In the genomic region with DNA sequence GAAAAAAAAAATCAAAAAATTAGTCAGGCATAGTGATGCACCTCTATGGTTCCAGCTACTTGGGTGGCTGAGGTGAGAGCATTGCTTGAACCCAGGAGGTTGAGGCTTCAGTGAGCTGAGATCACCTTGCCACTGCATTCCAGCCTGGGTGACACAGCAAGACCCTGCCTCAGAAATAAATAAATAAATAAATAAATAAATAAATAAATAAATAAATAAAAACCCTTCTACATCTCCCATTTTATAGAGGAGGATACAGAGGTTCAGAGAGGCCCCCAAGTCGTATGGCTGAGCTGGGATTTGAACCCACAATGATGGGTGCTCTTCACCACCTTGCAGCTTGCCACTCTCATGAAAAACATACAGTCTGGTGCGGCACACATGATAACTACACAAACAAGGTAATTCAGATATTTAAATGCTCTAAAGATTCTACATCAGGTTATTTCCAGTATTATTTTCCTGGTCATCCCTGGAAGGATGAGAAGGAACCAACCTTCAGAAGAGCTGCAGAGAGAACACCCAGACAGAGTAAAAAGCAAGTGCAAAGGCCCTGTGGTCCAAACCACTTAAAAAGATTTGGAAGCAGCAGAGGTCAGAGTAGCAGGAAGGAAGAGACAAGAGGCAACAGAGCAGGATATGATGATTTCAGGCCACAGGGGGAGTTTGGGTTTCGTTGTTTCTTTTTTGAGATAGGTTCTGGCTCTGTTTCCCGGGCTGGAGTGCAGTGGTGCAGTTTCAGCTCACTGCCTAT, we compare ENCODE assay signal across 1 cellular context.
A peak's percentile ranks its signal among the peaks of the same experiment; 100 is the strongest.
TF ChIP-seq lines count a peak whose summit lies in the region.

No MANE protein-coding gene starts in this region.

TF ChIP-seq in HEK293, 187 proteins besides CTCF, POLR2A, EP300 and RAD21 (continued from another document):
- TF ChIP-seq ZNF623 (tag by site-specific recombination; IDR thresholded peaks at IDR 0.05) (peak; percentile 84), ZNF610 (tag by site-specific recombination; IDR thresholded peaks at IDR 0.05; ENCODE audit: borderline replicate concordance) (no peak), ZNF664 (tag by site-specific recombination; IDR thresholded peaks at IDR 0.05) (no peak), ZNF747 (tag by site-specific recombination; IDR thresholded peaks at IDR 0.05) (no peak), ZBTB8A (tag by site-specific recombination; IDR thresholded peaks at IDR 0.05) (0 out of 2 replicates have a peak, but pooled peaks have one; percentile 41), ZNF426 (tag by site-specific recombination; IDR thresholded peaks at IDR 0.05) (peak; percentile 60), ZNF555 (tag by site-specific recombination; conservative IDR thresholded peaks at IDR 0.05) (peak; percentile 58)
- TF ChIP-seq, protein P1, sequence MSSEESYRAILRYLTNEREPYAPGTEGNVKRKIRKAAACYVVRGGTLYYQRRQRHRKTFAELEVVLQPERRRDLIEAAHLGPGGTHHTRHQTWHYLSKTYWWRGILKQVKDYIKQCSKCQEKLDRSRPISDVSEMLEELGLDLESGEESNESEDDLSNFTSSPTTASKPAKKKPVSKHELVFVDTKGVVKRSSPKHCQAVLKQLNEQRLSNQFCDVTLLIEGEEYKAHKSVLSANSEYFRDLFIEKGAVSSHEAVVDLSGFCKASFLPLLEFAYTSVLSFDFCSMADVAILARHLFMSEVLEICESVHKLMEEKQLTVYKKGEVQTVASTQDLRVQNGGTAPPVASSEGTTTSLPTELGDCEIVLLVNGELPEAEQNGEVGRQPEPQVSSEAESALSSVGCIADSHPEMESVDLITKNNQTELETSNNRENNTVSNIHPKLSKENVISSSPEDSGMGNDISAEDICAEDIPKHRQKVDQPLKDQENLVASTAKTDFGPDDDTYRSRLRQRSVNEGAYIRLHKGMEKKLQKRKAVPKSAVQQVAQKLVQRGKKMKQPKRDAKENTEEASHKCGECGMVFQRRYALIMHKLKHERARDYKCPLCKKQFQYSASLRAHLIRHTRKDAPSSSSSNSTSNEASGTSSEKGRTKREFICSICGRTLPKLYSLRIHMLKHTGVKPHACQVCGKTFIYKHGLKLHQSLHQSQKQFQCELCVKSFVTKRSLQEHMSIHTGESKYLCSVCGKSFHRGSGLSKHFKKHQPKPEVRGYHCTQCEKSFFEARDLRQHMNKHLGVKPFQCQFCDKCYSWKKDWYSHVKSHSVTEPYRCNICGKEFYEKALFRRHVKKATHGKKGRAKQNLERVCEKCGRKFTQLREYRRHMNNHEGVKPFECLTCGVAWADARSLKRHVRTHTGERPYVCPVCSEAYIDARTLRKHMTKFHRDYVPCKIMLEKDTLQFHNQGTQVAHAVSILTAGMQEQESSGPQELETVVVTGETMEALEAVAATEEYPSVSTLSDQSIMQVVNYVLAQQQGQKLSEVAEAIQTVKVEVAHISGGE (tag by site-specific recombination; conservative IDR thresholded peaks at IDR 0.05; ENCODE audit: low read depth), result peak; percentile 50; the same call in 1 of the 2 replicates
